Comparison of ENCODE assay signal across 8 cellular contexts in genomic region chr6:143337201-143337949, GRCh38.
A peak's percentile ranks its signal among the peaks of the same experiment; 100 is the strongest.
DNase-seq lines count a peak whose midpoint lies in the region; ATAC-seq and TF ChIP-seq lines count a peak whose summit lies in the region.

No MANE protein-coding gene starts in this region.

- POLR2A ChIA-PET in CD4-positive, alpha-beta T cell (lab: Charles Lee) = no interaction called here
- POLR2A ChIA-PET in naive thymus-derived CD4-positive, alpha-beta T cell (lab: Charles Lee) = no interaction called here

- TF ChIP-seq EP300 in upper lobe of left lung (IDR thresholded peaks at IDR 0.05) (no peak), gastroesophageal sphincter (IDR thresholded peaks at IDR 0.05) (no peak)

- H3K4me1 ChIP-seq in naive thymus-derived CD4-positive, alpha-beta T cell (ENCODE audit: control insufficient read depth in 2 of 2, insufficient read depth in 2 of 2, low read length in 2 of 2) = no peaks in the 10 kb centered on the region
- no peaks in the 10 kb centered on the region for H3K4me1 ChIP-seq in upper lobe of left lung
- no peaks in the 10 kb centered on the region for H3K4me1 ChIP-seq in gastroesophageal sphincter

- DNase-seq in CD4-positive, alpha-beta T cell = peak; percentile 2 to 58 (median 25)
- peak; percentile 18 for DNase-seq in T-helper 2 cell treated with Interferon-gamma antibody and Interleukin-4, amounts not matched to agents 5 μg/mL and 100 μg/mL, for 36 hours (ENCODE audit: low spot score)
- DNase-seq in cerebellar cortex (ENCODE audit: low spot score) = peak; percentile 13
- peak; percentile 4 to 56 (median 12) for DNase-seq in naive thymus-derived CD4-positive, alpha-beta T cell
- DNase-seq in upper lobe of left lung = peak in 1 of 2 donors; percentile 68
- DNase-seq in DMS153 treated with DMSO at 0.1 percent for 48 hours (lab: John Stamatoyannopoulos, UW; ENCODE audit: unreplicated experiment) = no peak

- H3K27me3 Mint-ChIP-seq in CD4-positive, alpha-beta T cell = no peaks in the 10 kb centered on the region
- H3K27me3 Mint-ChIP-seq in T-helper 2 cell treated with Interferon-gamma antibody and Interleukin-4, amounts not matched to agents 5 μg/mL and 100 μg/mL, for 36 hours (ENCODE audit: low read depth) = no peaks in the 10 kb centered on the region
- H3K27me3 Mint-ChIP-seq in naive thymus-derived CD4-positive, alpha-beta T cell = no peaks in the 10 kb centered on the region

- ATAC-seq in CD4-positive, alpha-beta T cell (ENCODE audit: poor library complexity) = no peak
- ATAC-seq in HG02759 (IDR thresholded peaks at IDR 0.05; ENCODE audit: unreplicated experiment) (peak; percentile 74), upper lobe of left lung (ENCODE audit: low FRiP score in 2 of 2) (no peak), gastroesophageal sphincter (no peak)
- no peak for ATAC-seq in naive thymus-derived CD4-positive, alpha-beta T cell

- H3K9me3 Mint-ChIP-seq in CD4-positive, alpha-beta T cell = no peaks in the 10 kb centered on the region
- no peaks in the 10 kb centered on the region for H3K9me3 Mint-ChIP-seq in T-helper 2 cell treated with Interferon-gamma antibody and Interleukin-4, amounts not matched to agents 5 μg/mL and 100 μg/mL, for 36 hours
- H3K9me3 Mint-ChIP-seq in naive thymus-derived CD4-positive, alpha-beta T cell = peaks cover 0 to 1% (median 0%) of the 10 kb centered on the region in 11 donors

- intact Hi-C loops in CD4-positive, alpha-beta T cell (cut with DNase I, micrococcal nuclease) = loop anchor here in 1 of 2 experiments (5.0 kb wide), 1 partner anchor 645 kb away; no protein-coding TSS in a partner anchor
- intact Hi-C loops in naive thymus-derived CD4-positive, alpha-beta T cell (cut with micrococcal nuclease) = loop anchor here (1.0 to 5.0 kb wide), 3 partner anchors 644 to 863 kb away; no protein-coding TSS in a partner anchor

- CTCF ChIA-PET in CD4-positive, alpha-beta T cell (lab: Charles Lee) = interaction anchor here (1.1 kb wide), 1 partner anchor 645 kb away, joined by 3 read pairs; no protein-coding TSS in a partner anchor
- CTCF ChIA-PET in naive thymus-derived CD4-positive, alpha-beta T cell (lab: Charles Lee) = interaction anchor here (0.7 to 1.4 kb wide), 3 partner anchors 402 to 863 kb away, joined by 3 to 7 read pairs (median 5); no protein-coding TSS in a partner anchor

- TF ChIP-seq CTCF in CD4-positive, alpha-beta T cell (IDR thresholded peaks at IDR 0.05) = peak; percentile 37
- TF ChIP-seq CTCF in upper lobe of left lung (IDR thresholded peaks at IDR 0.05) (peak in 4 of 6 experiments; percentile 11 to 37 (median 28)), gastroesophageal sphincter (IDR thresholded peaks at IDR 0.05) (peak in 2 of 4 experiments; percentile 14 to 63)

- no peak overlapping the region for H3K4me3 Mint-ChIP-seq in CD4-positive, alpha-beta T cell
- H3K4me3 Mint-ChIP-seq in T-helper 2 cell treated with Interferon-gamma antibody and Interleukin-4, amounts not matched to agents 5 μg/mL and 100 μg/mL, for 36 hours = no peak overlapping the region
- no peak overlapping the region for H3K4me3 Mint-ChIP-seq in naive thymus-derived CD4-positive, alpha-beta T cell

- H3K4me1 Mint-ChIP-seq in CD4-positive, alpha-beta T cell (ENCODE audit: low read depth) = no peaks in the 10 kb centered on the region
- H3K4me1 Mint-ChIP-seq in T-helper 2 cell treated with Interferon-gamma antibody and Interleukin-4, amounts not matched to agents 5 μg/mL and 100 μg/mL, for 36 hours (ENCODE audit: low read depth) = peaks cover 8% of the 10 kb centered on the region
- peaks cover 0 to 2% (median 0%) of the 10 kb centered on the region in 7 donors for H3K4me1 Mint-ChIP-seq in naive thymus-derived CD4-positive, alpha-beta T cell

- peaks cover 4% of the 10 kb centered on the region for H3K36me3 Mint-ChIP-seq in CD4-positive, alpha-beta T cell (ENCODE audit: low read depth)
- no peaks in the 10 kb centered on the region for H3K36me3 Mint-ChIP-seq in T-helper 2 cell treated with Interferon-gamma antibody and Interleukin-4, amounts not matched to agents 5 μg/mL and 100 μg/mL, for 36 hours (ENCODE audit: low read depth)
- peaks cover 0 to 33% (median 11%) of the 10 kb centered on the region in 5 donors for H3K36me3 Mint-ChIP-seq in naive thymus-derived CD4-positive, alpha-beta T cell

- TF ChIP-seq POLR2A in upper lobe of left lung (IDR thresholded peaks at IDR 0.05) (no peak), gastroesophageal sphincter (IDR thresholded peaks at IDR 0.05) (no peak)

- H3K27me3 ChIP-seq in CD4-positive, alpha-beta T cell (ENCODE audit: control insufficient read depth, insufficient read depth, low read length) = no peaks in the 10 kb centered on the region
- H3K27me3 ChIP-seq in naive thymus-derived CD4-positive, alpha-beta T cell (ENCODE audit: control insufficient read depth in 2 of 2, insufficient read depth in 2 of 2, low read length in 2 of 2) = no peaks in the 10 kb centered on the region
- no peaks in the 10 kb centered on the region for H3K27me3 ChIP-seq in upper lobe of left lung
- H3K27me3 ChIP-seq in gastroesophageal sphincter = no peaks in the 10 kb centered on the region

- H3K27ac ChIP-seq in CD4-positive, alpha-beta T cell (ENCODE audit: low read depth, low read length) = no peak overlapping the region
- no peak overlapping the region for H3K27ac ChIP-seq in naive thymus-derived CD4-positive, alpha-beta T cell (ENCODE audit: low read depth, low read length)
- H3K27ac ChIP-seq in upper lobe of left lung = no peak overlapping the region
- H3K27ac ChIP-seq in gastroesophageal sphincter = no peak overlapping the region

- H3K36me3 ChIP-seq in naive thymus-derived CD4-positive, alpha-beta T cell (ENCODE audit: control insufficient read depth in 2 of 3, insufficient read depth in 3 of 3, low read length in 3 of 3) = no peaks in the 10 kb centered on the region
- H3K36me3 ChIP-seq in upper lobe of left lung (no peaks in the 10 kb centered on the region), gastroesophageal sphincter (peaks cover 0 to 19% of the 10 kb centered on the region in 2 donors)

- no peak overlapping the region for H3K4me3 ChIP-seq in naive thymus-derived CD4-positive, alpha-beta T cell (ENCODE audit: low read length)
- H3K4me3 ChIP-seq in upper lobe of left lung (no peak overlapping the region), gastroesophageal sphincter (no peak overlapping the region)

- WGBS in upper lobe of left lung, 2 donors = 84 to 90% methylated on average over 17 of the region's 17 CpGs
- 71 to 85% methylated on average over 4 to 12 of the region's 17 CpGs for WGBS in gastroesophageal sphincter (ENCODE audit: low coverage in 1 of 2), 2 donors

- H3K9me3 ChIP-seq in CD4-positive, alpha-beta T cell (ENCODE audit: control insufficient read depth, low read length) = no peaks in the 10 kb centered on the region
- no peaks in the 10 kb centered on the region for H3K9me3 ChIP-seq in naive thymus-derived CD4-positive, alpha-beta T cell (ENCODE audit: control insufficient read depth in 2 of 3, low read length in 3 of 3)
- H3K9me3 ChIP-seq in upper lobe of left lung (no peaks in the 10 kb centered on the region), gastroesophageal sphincter (no peaks in the 10 kb centered on the region)

- H3K27ac Mint-ChIP-seq in CD4-positive, alpha-beta T cell = no peak overlapping the region
- no peak overlapping the region for H3K27ac Mint-ChIP-seq in T-helper 2 cell treated with Interferon-gamma antibody and Interleukin-4, amounts not matched to agents 5 μg/mL and 100 μg/mL, for 36 hours
- no peak overlapping the region for H3K27ac Mint-ChIP-seq in naive thymus-derived CD4-positive, alpha-beta T cell
